In the genomic region with DNA sequence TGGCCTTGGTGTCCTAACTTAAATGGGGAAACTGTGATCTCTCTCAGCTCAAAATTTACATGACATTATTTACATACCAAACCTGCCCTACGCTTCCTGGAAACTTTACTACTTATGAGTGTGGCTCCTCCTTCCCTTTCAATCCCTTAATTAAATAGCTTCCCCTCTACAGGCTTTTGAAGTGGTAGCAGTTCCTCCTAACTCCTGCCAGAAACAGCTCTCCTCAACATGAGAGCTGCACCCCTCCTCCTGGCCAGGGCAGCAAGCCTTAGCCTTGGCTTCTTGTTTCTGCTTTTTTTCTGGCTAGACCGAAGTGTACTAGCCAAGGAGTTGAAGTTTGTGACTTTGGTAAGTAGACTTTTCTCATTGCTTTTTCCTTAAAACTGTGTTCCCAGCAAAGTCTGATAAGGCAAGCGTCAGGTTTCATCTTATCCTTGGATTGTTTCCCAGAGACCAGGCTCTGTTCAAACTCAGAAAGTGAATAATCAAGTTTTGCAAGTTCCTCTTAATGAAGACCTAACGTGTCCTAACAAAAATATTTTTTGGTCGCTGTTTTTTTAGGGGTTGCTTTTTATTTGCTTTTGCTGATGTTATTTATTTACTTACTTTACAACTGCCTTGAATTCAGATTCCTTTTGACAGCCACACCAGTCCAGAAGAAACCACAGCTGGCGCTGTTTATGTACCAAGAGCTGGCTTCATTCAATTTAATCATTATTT, we compare ENCODE assay signal across 8 cellular contexts. TPM values are rescaled to one million over a fixed set of nuclear protein-coding genes. Genes with fewer than 3 reads are reported as not detected.
DNase-seq lines count a peak whose midpoint lies in the region; ATAC-seq and TF ChIP-seq lines count a peak whose summit lies in the region.

A gene with protein sequence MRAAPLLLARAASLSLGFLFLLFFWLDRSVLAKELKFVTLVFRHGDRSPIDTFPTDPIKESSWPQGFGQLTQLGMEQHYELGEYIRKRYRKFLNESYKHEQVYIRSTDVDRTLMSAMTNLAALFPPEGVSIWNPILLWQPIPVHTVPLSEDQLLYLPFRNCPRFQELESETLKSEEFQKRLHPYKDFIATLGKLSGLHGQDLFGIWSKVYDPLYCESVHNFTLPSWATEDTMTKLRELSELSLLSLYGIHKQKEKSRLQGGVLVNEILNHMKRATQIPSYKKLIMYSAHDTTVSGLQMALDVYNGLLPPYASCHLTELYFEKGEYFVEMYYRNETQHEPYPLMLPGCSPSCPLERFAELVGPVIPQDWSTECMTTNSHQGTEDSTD (plus strand): TSS at position 179 of the 720 bp plus-strand sequence. CDS start 50 bp downstream, at position 229.

- H2AFZ ChIP-seq in neuronal stem cell (ENCODE audit: low read length), result no peak within 1 kb of the TSS

- peaks cover 15% of the 10 kb centered on the region for H3K9me3 ChIP-seq in endodermal cell (ENCODE audit: control insufficient read depth, low read length)
- no peaks in the 10 kb centered on the region for H3K9me3 ChIP-seq in mucosa of rectum (ENCODE audit: control insufficient read depth in 2 of 2, low read length in 2 of 2)
- H3K9me3 ChIP-seq in neuronal stem cell (replicated peaks in 1 of 2; ENCODE audit: control insufficient read depth in 2 of 2, insufficient read depth in 1 of 2, low read depth in 1 of 2, low read length in 2 of 2), result peaks cover 0 to 2% of the 10 kb centered on the region in 2 donors

- H2AK5ac ChIP-seq in neuronal stem cell (ENCODE audit: low read depth, low read length), result no peak within 1 kb of the TSS

- no peak within 1 kb of the TSS for H4K8ac ChIP-seq in neuronal stem cell (ENCODE audit: low read depth, low read length)

- no peaks in the 10 kb centered on the region for H3K27me3 Mint-ChIP-seq in endodermal cell (ENCODE audit: insufficient read depth)

- WGBS in endodermal cell (ENCODE audit: insufficient coverage in 1 of 2, insufficient read length in 1 of 2), 2 experiments, result 53 to 66% methylated on average over 3 to 5 of the region's 6 CpGs
- WGBS in neuronal stem cell (ENCODE audit: extremely low coverage in 2 of 2, insufficient read length in 2 of 2, insufficient replicate concordance in 1 of 2), 2 donors, result no CpG with 5 or more reads among the region's 6 CpGs

- H3K36me3 ChIP-seq in endodermal cell (ENCODE audit: control insufficient read depth, insufficient read depth, low read length) (no peaks in the 10 kb centered on the region), mucosa of rectum (ENCODE audit: control insufficient read depth in 2 of 2, insufficient read depth in 2 of 2, low read length in 2 of 2) (no peaks in the 10 kb centered on the region), neuronal stem cell (replicated peaks in 1 of 2; ENCODE audit: control insufficient read depth in 2 of 2, insufficient read depth in 2 of 2, low read length in 2 of 2) (no peaks in the 10 kb centered on the region)

- no peak within 1 kb of the TSS for H2BK15ac ChIP-seq in neuronal stem cell (ENCODE audit: low read length)

- peak; percentile 62 for DNase-seq in AG09319 (ENCODE audit: extremely low read depth, low read depth)
- DNase-seq in NCI-H82 (lab: John Stamatoyannopoulos, UW), result peak; percentile 61
- DNase-seq in endodermal cell, result peak; percentile 66
- DNase-seq in cortex of kidney (lab: John Stamatoyannopoulos, UW), result no peak
- no peak for DNase-seq in neuronal stem cell (ENCODE audit: low spot score)

- H3K27me3 ChIP-seq in endodermal cell (ENCODE audit: control insufficient read depth, insufficient read depth, low read length, poor library complexity, severe bottlenecking) (no peaks in the 10 kb centered on the region), mucosa of rectum (ENCODE audit: control insufficient read depth in 2 of 2, insufficient read depth in 2 of 2, low read length in 2 of 2) (no peaks in the 10 kb centered on the region), neuronal stem cell (ENCODE audit: control insufficient read depth in 3 of 3, insufficient read depth in 3 of 3, low read depth in 1 of 3, low read length in 3 of 3) (no peaks in the 10 kb centered on the region)

- H3K9ac ChIP-seq in endodermal cell (ENCODE audit: extremely low read depth, low read length, poor library complexity, severe bottlenecking), result peak within 1 kb of the TSS; percentile 2
- H3K9ac ChIP-seq in mucosa of rectum (ENCODE audit: low read depth in 1 of 2, low read length in 2 of 2), result peak within 1 kb of the TSS in 1 of 2 donors; percentile 47
- no peak within 1 kb of the TSS for H3K9ac ChIP-seq in neuronal stem cell (ENCODE audit: low read depth, low read length, poor library complexity)

- H3K4me3 Mint-ChIP-seq in endodermal cell, result peak within 1 kb of the TSS; percentile 56

- no peak within 1 kb of the TSS for H3K4ac ChIP-seq in neuronal stem cell (ENCODE audit: low read length)

- no peak for TF ChIP-seq CTCF in AG09319 (IDR thresholded peaks at IDR 0.05; ENCODE audit: low read depth, low read length)
- no peak for TF ChIP-seq CTCF in endodermal cell (conservative IDR thresholded peaks at IDR 0.05)

- H3K36me3 Mint-ChIP-seq in endodermal cell (ENCODE audit: low read depth), result peaks cover 4% of the 10 kb centered on the region

- peaks cover 7% of the 10 kb centered on the region for H3K9me3 Mint-ChIP-seq in endodermal cell

- H3K14ac ChIP-seq in neuronal stem cell (ENCODE audit: low read length), result no peak within 1 kb of the TSS

- H3K4me3 ChIP-seq in endodermal cell (ENCODE audit: low read length), result peak within 1 kb of the TSS; percentile 67
- peak within 1 kb of the TSS; percentile 50 to 67 for H3K4me3 ChIP-seq in mucosa of rectum (ENCODE audit: low read length in 2 of 2)
- H3K4me3 ChIP-seq in neuronal stem cell (ENCODE audit: low read length in 2 of 2), result no peak within 1 kb of the TSS

- H2BK12ac ChIP-seq in neuronal stem cell (ENCODE audit: low read length), result no peak within 1 kb of the TSS

- H3K27ac Mint-ChIP-seq in endodermal cell, result peak within 1 kb of the TSS; percentile 96

- H2BK5ac ChIP-seq in neuronal stem cell (ENCODE audit: low read length), result no peak within 1 kb of the TSS

- H2BK120ac ChIP-seq in neuronal stem cell (ENCODE audit: low read depth, low read length), result no peak within 1 kb of the TSS

- peaks cover 25% of the 10 kb centered on the region for H3K4me1 Mint-ChIP-seq in endodermal cell

- H3K4me1 ChIP-seq in endodermal cell (ENCODE audit: control insufficient read depth, insufficient read depth, low read length) (peaks cover 6% of the 10 kb centered on the region), mucosa of rectum (ENCODE audit: control insufficient read depth in 2 of 2, insufficient read depth in 2 of 2, low read length in 2 of 2) (no peaks in the 10 kb centered on the region), neuronal stem cell (ENCODE audit: control insufficient read depth in 2 of 2, insufficient read depth in 1 of 2, low read depth in 1 of 2, low read length in 2 of 2) (peaks cover 0 to 2% of the 10 kb centered on the region in 2 donors)

- no peaks in the 10 kb centered on the region for H3K79me1 ChIP-seq in neuronal stem cell (ENCODE audit: low read depth, low read length)

- no peak within 1 kb of the TSS for H3K18ac ChIP-seq in neuronal stem cell (ENCODE audit: low read length)

- no peak within 1 kb of the TSS for H3K4me2 ChIP-seq in neuronal stem cell (ENCODE audit: insufficient read depth, low read length, poor library complexity, severe bottlenecking)

- ATAC-seq in GM21619 (IDR thresholded peaks at IDR 0.05; ENCODE audit: unreplicated experiment), result peak; percentile 65
- ATAC-seq in GM18517 (IDR thresholded peaks at IDR 0.05; ENCODE audit: unreplicated experiment), result no peak

- no peak within 1 kb of the TSS for H3K27ac ChIP-seq in endodermal cell (ENCODE audit: low read depth, low read length)
- H3K27ac ChIP-seq in mucosa of rectum (ENCODE audit: low read depth in 2 of 2, low read length in 2 of 2), result peak within 1 kb of the TSS; percentile 60 to 78
- H3K27ac ChIP-seq in neuronal stem cell (replicated peaks; ENCODE audit: low read length), result no peak within 1 kb of the TSS

- H4K91ac ChIP-seq in neuronal stem cell (ENCODE audit: low read depth, low read length, poor library complexity), result no peak within 1 kb of the TSS

- no peak within 1 kb of the TSS for H3K23ac ChIP-seq in neuronal stem cell (ENCODE audit: low read depth, low read length, poor library complexity)

RNA-seq across cellular contexts. Expression of the gene that starts here (rescaled TPM):
- total RNA-seq in endodermal cell, result 10 to 100 TPM; 17.0 to 24.6 TPM
- 2.0 TPM for polyA plus RNA-seq in endodermal cell (2013, experiment 1 of 2)
- polyA plus RNA-seq in endodermal cell (2013, experiment 2 of 2), result 0.99 TPM
- polyA plus RNA-seq in neuronal stem cell (2013, experiment 1 of 2), result 0.08 TPM
- polyA plus RNA-seq in neuronal stem cell (2013, experiment 2 of 2), result 0.07 TPM

Comparison
In these comparisons a context has a peak if more than half of its experiments do, and no peak if none do; other contexts are left out.
1. DNase-seq: peak in AG09319 (single experiment), NCI-H82 (single experiment) and endodermal cell (single experiment); none in cortex of kidney (single experiment) and neuronal stem cell (single experiment).
2. H3K27ac ChIP-seq: peak in mucosa of rectum (2 of 2); none in endodermal cell (single experiment) and neuronal stem cell (single experiment).
3. H3K4me3 ChIP-seq: peak in endodermal cell (single experiment) and mucosa of rectum (2 of 2); none in neuronal stem cell (0 of 2).